Comparison of ENCODE assay signal across 8 cellular contexts in the genomic region with DNA sequence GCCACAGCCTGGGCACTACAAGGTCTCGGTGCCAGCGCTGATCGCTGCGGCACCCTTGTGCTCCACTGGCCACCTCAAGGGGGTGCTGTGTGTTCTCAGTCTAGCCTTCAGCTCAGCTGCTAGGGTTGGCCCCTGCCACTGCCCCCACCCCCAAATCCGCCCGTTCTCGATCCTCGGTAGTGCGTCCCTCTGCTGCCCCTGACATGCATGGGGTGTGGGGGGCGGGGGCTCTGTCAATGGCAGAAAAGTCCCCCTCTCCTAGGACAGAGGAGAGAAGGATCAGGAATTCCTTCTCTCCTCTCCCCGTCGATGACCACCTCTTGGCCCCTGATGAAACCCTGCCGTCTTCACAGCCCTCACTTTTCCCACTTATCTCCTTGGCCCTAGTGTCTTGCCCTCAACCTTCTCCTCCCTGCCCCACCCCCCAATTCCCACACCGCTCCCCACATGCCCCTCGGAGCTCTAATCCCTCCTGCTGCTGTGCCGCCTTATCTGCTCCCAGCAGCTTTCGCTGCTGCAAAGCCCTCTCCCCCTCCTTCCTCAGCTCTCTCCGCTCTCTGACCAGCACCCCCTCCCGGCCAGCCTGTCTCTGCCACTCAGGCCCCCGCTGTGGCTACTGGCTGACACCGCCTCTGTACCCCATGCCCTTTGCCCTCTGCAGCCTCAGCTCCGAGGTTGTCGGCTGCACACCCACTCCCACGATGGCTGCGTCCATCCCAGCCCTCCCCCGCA. TPM values are rescaled to one million over a fixed set of nuclear protein-coding genes. Genes with fewer than 3 reads are reported as not detected.
DNase-seq lines count a peak whose midpoint lies in the region; ATAC-seq, FAIRE-seq and TF ChIP-seq lines count a peak whose summit lies in the region.

No MANE protein-coding gene starts in this region.

- CTCF ChIA-PET in AG04449 (lab: Yijun Ruan, JAX), result interaction anchor here (0.6 to 39.0 kb wide), 23 partner anchors 12 to 122 kb away, joined by 3 to 1084 read pairs (median 5); a partner anchor contains a TSS

- H3F3A ChIP-seq in neural progenitor cell (ENCODE audit: low read depth), result peaks cover 50% of the 10 kb centered on the region

- H3K36me3 ChIP-seq in neural progenitor cell (no peaks in the 10 kb centered on the region), aorta (ENCODE audit: control insufficient read depth in 1 of 2, insufficient read depth in 2 of 2, low read length in 1 of 2) (peaks cover 0 to 4% of the 10 kb centered on the region in 2 donors)

- H3K36me3 Mint-ChIP-seq in activated T-helper 1 cell treated with anti-CD3 and anti-CD28 coated beads, Interleukin-12 subunit alpha, Interleukin-12 subunit beta, Interleukin-2, Interleukin-4 antibody, amounts not matched to agents 30 ng/mL and 10 ng/mL and 1 ng/mL, durations not matched to agents 14 hours and 24 hours and 36 hours (ENCODE audit: low read depth), result peaks cover 4% of the 10 kb centered on the region
- no peaks in the 10 kb centered on the region for H3K36me3 Mint-ChIP-seq in neural progenitor cell

- H3K4me2 ChIP-seq in neural progenitor cell, result peak overlapping the region; percentile 80

- H3K4me1 ChIP-seq in neural progenitor cell (peaks cover 78% of the 10 kb centered on the region), aorta (ENCODE audit: control insufficient read depth in 1 of 2, insufficient read depth in 2 of 2, low read length in 2 of 2) (no peaks in the 10 kb centered on the region)

- H3K27ac ChIP-seq in neural progenitor cell (no peak overlapping the region), aorta (ENCODE audit: low read depth in 1 of 2, low read length in 2 of 2) (no peak overlapping the region)

- peak; percentile 77 for ATAC-seq in HG03378 (IDR thresholded peaks at IDR 0.05; ENCODE audit: unreplicated experiment)
- ATAC-seq in aorta (ENCODE audit: low FRiP score), result peak; percentile 83

- no peaks in the 10 kb centered on the region for H3K79me2 ChIP-seq in neural progenitor cell (ENCODE audit: low read depth)

- no peak for DNase-seq in AG04449 (ENCODE audit: low read depth, low spot score)
- no peak for DNase-seq in GM18507 (ENCODE audit: extremely low spot score, insufficient read length, low read depth)
- DNase-seq in OCI-M2 (lab: John Stamatoyannopoulos, UW; ENCODE audit: unreplicated experiment), result peak; percentile 76
- DNase-seq in activated T-helper 1 cell treated with anti-CD3 and anti-CD28 coated beads, Interleukin-12 subunit alpha, Interleukin-12 subunit beta, Interleukin-2, Interleukin-4 antibody, amounts not matched to agents 30 ng/mL and 10 ng/mL and 1 ng/mL, durations not matched to agents 14 hours and 24 hours and 36 hours (ENCODE audit: low spot score), result peak; percentile 12
- peak; percentile 52 for DNase-seq in fibroblast of the aortic adventitia (ENCODE audit: low read depth)
- peak; percentile 88 for DNase-seq in neural progenitor cell (ENCODE audit: low spot score)
- peak; percentile 73 to 87 for DNase-seq in aorta

- no peaks in the 10 kb centered on the region for H3K9me3 Mint-ChIP-seq in activated T-helper 1 cell treated with anti-CD3 and anti-CD28 coated beads, Interleukin-12 subunit alpha, Interleukin-12 subunit beta, Interleukin-2, Interleukin-4 antibody, amounts not matched to agents 30 ng/mL and 10 ng/mL and 1 ng/mL, durations not matched to agents 14 hours and 24 hours and 36 hours
- no peaks in the 10 kb centered on the region for H3K9me3 Mint-ChIP-seq in neural progenitor cell

- H3K27me3 ChIP-seq in neural progenitor cell, result peaks cover 20% of the 10 kb centered on the region
- no peaks in the 10 kb centered on the region for H3K27me3 ChIP-seq in aorta (ENCODE audit: control insufficient read depth in 1 of 2, insufficient read depth in 2 of 2, low read length in 1 of 2)

- peak overlapping the region; percentile 45 for H3K4me3 ChIP-seq in AG04449 (ENCODE audit: low read depth, low read length)
- H3K4me3 ChIP-seq in fibroblast of the aortic adventitia (ENCODE audit: low read depth, low read length), result peak overlapping the region; percentile 33
- peak overlapping the region; percentile 43 for H3K4me3 ChIP-seq in neural progenitor cell
- no peak overlapping the region for H3K4me3 ChIP-seq in aorta (ENCODE audit: low read length in 2 of 2)

- H3K9me3 ChIP-seq in neural progenitor cell (ENCODE audit: low read depth) (no peaks in the 10 kb centered on the region), aorta (ENCODE audit: control insufficient read depth, low read length) (no peaks in the 10 kb centered on the region)

- intact Hi-C loops in activated T-helper 1 cell treated with anti-CD3 and anti-CD28 coated beads, Interleukin-12 subunit alpha, Interleukin-12 subunit beta, Interleukin-2, Interleukin-4 antibody, amounts not matched to agents 30 ng/mL and 10 ng/mL and 1 ng/mL, durations not matched to agents 14 hours and 24 hours and 36 hours (cut with micrococcal nuclease), result loop anchor here (1.0 kb wide), 2 partner anchors 12 to 20 kb away; a partner anchor contains a TSS
- intact Hi-C loops in aorta (cut with DNase I), result no loop called here

- WGBS in aorta, 2 donors, result 1% methylated on average over 26 of the region's 26 CpGs

- no peak overlapping the region for H3K27ac Mint-ChIP-seq in activated T-helper 1 cell treated with anti-CD3 and anti-CD28 coated beads, Interleukin-12 subunit alpha, Interleukin-12 subunit beta, Interleukin-2, Interleukin-4 antibody, amounts not matched to agents 30 ng/mL and 10 ng/mL and 1 ng/mL, durations not matched to agents 14 hours and 24 hours and 36 hours
- peak overlapping the region; percentile 91 for H3K27ac Mint-ChIP-seq in neural progenitor cell

- H3K27me3 Mint-ChIP-seq in activated T-helper 1 cell treated with anti-CD3 and anti-CD28 coated beads, Interleukin-12 subunit alpha, Interleukin-12 subunit beta, Interleukin-2, Interleukin-4 antibody, amounts not matched to agents 30 ng/mL and 10 ng/mL and 1 ng/mL, durations not matched to agents 14 hours and 24 hours and 36 hours (ENCODE audit: insufficient read depth), result peaks cover 43% of the 10 kb centered on the region
- H3K27me3 Mint-ChIP-seq in neural progenitor cell (ENCODE audit: insufficient read depth, low read depth), result peaks cover 26% of the 10 kb centered on the region

- peaks cover 10% of the 10 kb centered on the region for H3K4me1 Mint-ChIP-seq in activated T-helper 1 cell treated with anti-CD3 and anti-CD28 coated beads, Interleukin-12 subunit alpha, Interleukin-12 subunit beta, Interleukin-2, Interleukin-4 antibody, amounts not matched to agents 30 ng/mL and 10 ng/mL and 1 ng/mL, durations not matched to agents 14 hours and 24 hours and 36 hours (ENCODE audit: low read depth)
- H3K4me1 Mint-ChIP-seq in neural progenitor cell, result peaks cover 65% of the 10 kb centered on the region

- H4K20me1 ChIP-seq in neural progenitor cell (ENCODE audit: low read depth), result no peaks in the 10 kb centered on the region

- peak; percentile 68 for FAIRE-seq in GM18507 (lab: Jason Lieb, UNC)

- H3K4me3 Mint-ChIP-seq in activated T-helper 1 cell treated with anti-CD3 and anti-CD28 coated beads, Interleukin-12 subunit alpha, Interleukin-12 subunit beta, Interleukin-2, Interleukin-4 antibody, amounts not matched to agents 30 ng/mL and 10 ng/mL and 1 ng/mL, durations not matched to agents 14 hours and 24 hours and 36 hours, result no peak overlapping the region
- H3K4me3 Mint-ChIP-seq in neural progenitor cell, result peak overlapping the region; percentile 84

- no peak overlapping the region for H2AFZ ChIP-seq in neural progenitor cell (replicated peaks)

- no peak overlapping the region for H3K9ac ChIP-seq in neural progenitor cell

- TF ChIP-seq CTCF in AG04449 (IDR thresholded peaks at IDR 0.05; ENCODE audit: insufficient read depth, low read length, missing control alignments) (peak; percentile 88), fibroblast of the aortic adventitia (IDR thresholded peaks at IDR 0.05; ENCODE audit: insufficient read depth, low read length) (peak; percentile 89), neural progenitor cell (IDR thresholded peaks at IDR 0.05) (peak; percentile 70)

- POLR2A ChIA-PET in AG04449 (lab: Yijun Ruan, JAX), result interaction anchor here (0.8 to 2.5 kb wide), 6 partner anchors 10 to 57 kb away, joined by 3 to 28 read pairs (median 4); a partner anchor contains a TSS

RNA-seq across cellular contexts. Expression of a gene that starts 4.3 kb away (rescaled TPM):
- 0.08 TPM in 1 of 2 replicates, not detected in the other for total RNA-seq in activated T-helper 1 cell treated with anti-CD3 and anti-CD28 coated beads, Interleukin-12 subunit alpha, Interleukin-12 subunit beta, Interleukin-2, Interleukin-4 antibody, amounts not matched to agents 30 ng/mL and 10 ng/mL and 1 ng/mL, durations not matched to agents 14 hours and 24 hours and 36 hours
- total RNA-seq in fibroblast of the aortic adventitia (ENCODE audit: low replicate concordance), result not detected in 2 replicates
- total RNA-seq in neural progenitor cell (ENCODE audit: low replicate concordance), result 0.26 and 2.4 TPM in 2 replicates
- total RNA-seq in aorta, result under 1 TPM; 0.29 to 0.42 TPM
- polyA plus RNA-seq in aorta, result under 1 TPM in 1 of 2 donors, not detected in 1; 0.26 TPM

RNA-seq across cellular contexts. Expression of a gene that starts 11.3 kb away (rescaled TPM):
- 41.3 and 50.3 TPM in 2 replicates for total RNA-seq in activated T-helper 1 cell treated with anti-CD3 and anti-CD28 coated beads, Interleukin-12 subunit alpha, Interleukin-12 subunit beta, Interleukin-2, Interleukin-4 antibody, amounts not matched to agents 30 ng/mL and 10 ng/mL and 1 ng/mL, durations not matched to agents 14 hours and 24 hours and 36 hours
- 16.6 and 66.3 TPM in 2 replicates for total RNA-seq in fibroblast of the aortic adventitia (ENCODE audit: low replicate concordance)
- 23.8 and 49.3 TPM in 2 replicates for total RNA-seq in neural progenitor cell (ENCODE audit: low replicate concordance)
- total RNA-seq in aorta, result 10 to 100 TPM; 38.5 to 42.3 TPM
- 100 to 1,000 TPM in 1 of 2 donors, 10 to 100 TPM in 1; 17.0 to 135 TPM for polyA plus RNA-seq in aorta

RNA-seq across cellular contexts. Expression of a gene that starts 33.7 kb away (rescaled TPM):
- 41.3 and 43.4 TPM in 2 replicates for total RNA-seq in activated T-helper 1 cell treated with anti-CD3 and anti-CD28 coated beads, Interleukin-12 subunit alpha, Interleukin-12 subunit beta, Interleukin-2, Interleukin-4 antibody, amounts not matched to agents 30 ng/mL and 10 ng/mL and 1 ng/mL, durations not matched to agents 14 hours and 24 hours and 36 hours
- total RNA-seq in fibroblast of the aortic adventitia (ENCODE audit: low replicate concordance), result 62.4 and 271 TPM in 2 replicates
- 6.7 and 27.7 TPM in 2 replicates for total RNA-seq in neural progenitor cell (ENCODE audit: low replicate concordance)
- total RNA-seq in aorta, result 10 to 100 TPM; 75.7 to 81.2 TPM
- polyA plus RNA-seq in aorta, result 10 to 100 TPM; 20.0 to 70.6 TPM

RNA-seq across cellular contexts. Expression of a gene that starts 33.9 kb away (rescaled TPM):
- total RNA-seq in activated T-helper 1 cell treated with anti-CD3 and anti-CD28 coated beads, Interleukin-12 subunit alpha, Interleukin-12 subunit beta, Interleukin-2, Interleukin-4 antibody, amounts not matched to agents 30 ng/mL and 10 ng/mL and 1 ng/mL, durations not matched to agents 14 hours and 24 hours and 36 hours, result 2.9 and 3.3 TPM in 2 replicates
- total RNA-seq in fibroblast of the aortic adventitia (ENCODE audit: low replicate concordance) (1.1 and 2.8 TPM in 2 replicates), neural progenitor cell (ENCODE audit: low replicate concordance) (0.79 and 2.3 TPM in 2 replicates), aorta (1 to 10 TPM; 1.7 to 2.3 TPM)
- polyA plus RNA-seq in aorta, result 1 to 10 TPM in 1 of 2 donors, not detected in 1; 7.4 TPM

Comparison
In these comparisons a context has a peak if more than half of its experiments do, and no peak if none do; other contexts are left out.
1. DNase-seq: peak in OCI-M2 (single experiment), activated T-helper 1 cell treated with anti-CD3 and anti-CD28 coated beads, Interleukin-12 subunit alpha, Interleukin-12 subunit beta, Interleukin-2, Interleukin-4 antibody, amounts not matched to agents 30 ng/mL and 10 ng/mL and 1 ng/mL, durations not matched to agents 14 hours and 24 hours and 36 hours (single experiment), fibroblast of the aortic adventitia (single experiment), neural progenitor cell (single experiment) and aorta (2 of 2); none in AG04449 (single experiment) and GM18507 (single experiment).
2. H3K4me3 ChIP-seq: peak in AG04449 (single experiment), fibroblast of the aortic adventitia (single experiment) and neural progenitor cell (single experiment); none in aorta (0 of 2).
3. Peak in every context shown above with its lines, with median percentiles within 50 percentile points of each other: CTCF ChIP-seq.